In the genomic region with DNA sequence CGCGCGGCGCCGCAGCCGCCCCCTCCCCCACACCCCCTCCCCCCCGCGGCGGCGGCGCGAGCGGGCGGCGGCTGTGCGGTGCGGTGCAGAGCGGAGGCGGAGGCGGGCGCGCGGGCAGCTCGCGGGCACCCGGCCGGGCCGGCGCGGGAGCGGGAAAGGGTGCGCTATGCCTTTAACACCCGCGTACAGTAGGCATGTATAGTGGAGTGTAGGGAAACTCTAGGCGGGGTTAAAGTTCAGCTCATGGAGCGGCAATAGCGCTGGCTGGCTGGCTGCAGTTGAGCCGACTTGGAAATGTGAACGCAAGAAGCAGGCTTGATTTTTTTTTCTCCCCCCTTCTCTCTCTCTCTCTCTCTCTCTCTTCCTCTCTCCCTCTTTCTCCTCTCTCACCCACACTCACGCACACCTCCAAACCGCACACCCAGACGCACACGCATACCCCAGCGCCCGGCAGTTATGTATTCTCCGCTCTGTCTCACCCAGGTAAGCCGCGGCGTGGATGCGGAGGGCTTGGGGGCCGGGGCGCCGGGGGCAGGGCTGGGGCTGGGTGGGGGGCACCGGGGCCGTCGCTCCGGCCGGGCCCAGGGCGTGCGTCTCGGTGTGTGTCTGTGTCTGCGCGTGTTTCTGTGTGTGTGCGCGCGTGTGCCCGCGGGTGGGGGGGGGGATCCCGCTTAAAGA, we compare ENCODE assay signal across 8 cellular contexts. TPM values are rescaled to one million over a fixed set of nuclear protein-coding genes. Genes with fewer than 3 reads are reported as not detected.
A peak's percentile ranks its signal among the peaks of the same experiment; 100 is the strongest.
DNase-seq lines count a peak whose midpoint lies in the region; ATAC-seq, FAIRE-seq and TF ChIP-seq lines count a peak whose summit lies in the region.

Gene NFIA, plus strand, starts transcription at position 226 of the 678 bp plus-strand sequence.

- peaks cover 29 to 70% (median 48%) of the 10 kb centered on the region in 4 experiments for H3K27me3 ChIP-seq in H1 (replicated peaks in 1 of 4; ENCODE audit: control insufficient read depth in 3 of 4, extremely low read depth in 1 of 4, insufficient read depth in 3 of 4, low read length in 3 of 4)
- no peaks in the 10 kb centered on the region for H3K27me3 ChIP-seq in lower lobe of right lung (ENCODE audit: low read depth)

- H3K4me1 ChIP-seq in H1 (replicated peaks in 1 of 4; ENCODE audit: control insufficient read depth in 3 of 4, insufficient read depth in 4 of 4, low read length in 3 of 4) (peaks cover 5 to 23% (median 11%) of the 10 kb centered on the region in 4 experiments; a peak in 5 of 7 replicates), lower lobe of right lung (peaks cover 40% of the 10 kb centered on the region)

- H2AK5ac ChIP-seq in H1 (ENCODE audit: low read depth, low read length): no peak within 1 kb of the TSS

- no peak within 1 kb of the TSS for H2BK20ac ChIP-seq in H1 (ENCODE audit: low read length)

- H3K4me2 ChIP-seq in H1 (ENCODE audit: insufficient read depth in 1 of 2, low read depth in 2 of 2, low read length in 2 of 2): peak within 1 kb of the TSS; percentile 79 to 86

- H3K4me3 ChIP-seq in H1 (ENCODE audit: extremely low read depth in 1 of 4, insufficient read depth in 2 of 4, low read depth in 3 of 4, low read length in 4 of 4) (peak within 1 kb of the TSS; percentile 28 to 75 (median 64)), lower lobe of right lung (peak within 1 kb of the TSS; percentile 83)

- H3K23ac ChIP-seq in H1 (ENCODE audit: insufficient read length): no peak within 1 kb of the TSS

- no peak within 1 kb of the TSS for H2BK120ac ChIP-seq in H1 (replicated peaks; ENCODE audit: low read depth, low read length)

- peaks cover 0 to 4% (median 0%) of the 10 kb centered on the region in 4 experiments; a peak in 1 of 8 replicates for H3K36me3 ChIP-seq in H1 (ENCODE audit: control insufficient read depth in 2 of 4, insufficient read depth in 4 of 4, low read length in 3 of 4)
- H3K36me3 ChIP-seq in lower lobe of right lung: no peaks in the 10 kb centered on the region

- H4K5ac ChIP-seq in H1 (ENCODE audit: insufficient read length, low read depth, low read length): no peak within 1 kb of the TSS

- no peak for TF ChIP-seq CTCF in GM10266 (IDR thresholded peaks at IDR 0.05; ENCODE audit: control insufficient read depth, insufficient read depth, low read depth, missing control alignments)
- no peak for TF ChIP-seq CTCF in H1 (IDR thresholded peaks at IDR 0.05; ENCODE audit: control extremely low read depth in 1 of 3, insufficient read depth in 1 of 3, low read depth in 1 of 3, low read length in 3 of 3)
- no peak for TF ChIP-seq CTCF in lower lobe of right lung (IDR thresholded peaks at IDR 0.05)

- H4K91ac ChIP-seq in H1 (replicated peaks; ENCODE audit: insufficient read length, low read length): peak within 1 kb of the TSS; percentile 66

- intact Hi-C loops in lower lobe of right lung (cut with DNase I): no loop called here

- WGBS in H1 (ENCODE audit: extremely low coverage in 1 of 2, insufficient coverage in 1 of 2, insufficient read length in 1 of 2, insufficient replicate concordance in 2 of 2, low coverage in 1 of 2, low lambda C conversion rate in 2 of 2, missing lambda C conversion rate in 1 of 2), 2 experiments: 2 to 83% methylated on average over 1 to 48 of the region's 69 CpGs

- peak within 1 kb of the TSS; percentile 12; the same call in 1 of the 2 replicates for H2AFZ ChIP-seq in H1 (ENCODE audit: low read length)

- H3K27me3 Mint-ChIP-seq in stimulated activated naive CD8-positive, alpha-beta T cell treated with anti-CD3 and anti-CD28 coated beads, Interleukin-15, Interleukin-2, amounts not matched to agents 100 ng/mL and 50 ng/mL, for 24 hours: peaks cover 44% of the 10 kb centered on the region

- 0 out of 2 replicates have a peak within 1 kb of the TSS, but pooled peaks have one; percentile 34 for H2BK12ac ChIP-seq in H1 (ENCODE audit: low read depth, low read length)

- H3K14ac ChIP-seq in H1 (ENCODE audit: insufficient read length): no peak within 1 kb of the TSS

- H3K9me3 Mint-ChIP-seq in stimulated activated naive CD8-positive, alpha-beta T cell treated with anti-CD3 and anti-CD28 coated beads, Interleukin-15, Interleukin-2, amounts not matched to agents 100 ng/mL and 50 ng/mL, for 24 hours: no peaks in the 10 kb centered on the region

- no peak for TF ChIP-seq EP300 in H1 (IDR thresholded peaks at IDR 0.05; ENCODE audit: borderline replicate concordance in 1 of 2, low read depth in 2 of 2, low read length in 2 of 2)

- H2BK5ac ChIP-seq in H1 (ENCODE audit: low read depth, low read length): 0 out of 2 replicates have a peak within 1 kb of the TSS, but pooled peaks have one; percentile 5

- peak within 1 kb of the TSS; percentile 84 for H3K4me3 Mint-ChIP-seq in stimulated activated naive CD8-positive, alpha-beta T cell treated with anti-CD3 and anti-CD28 coated beads, Interleukin-15, Interleukin-2, amounts not matched to agents 100 ng/mL and 50 ng/mL, for 24 hours

- no peaks in the 10 kb centered on the region for H3K79me1 ChIP-seq in H1 (ENCODE audit: low read depth, low read length)

- H4K20me1 ChIP-seq in H1 (replicated peaks in 1 of 2; ENCODE audit: control insufficient read depth in 1 of 2, insufficient read depth in 2 of 2, low read length in 2 of 2): peaks cover 0 to 4% of the 10 kb centered on the region in 2 experiments

- H3K27ac Mint-ChIP-seq in stimulated activated naive CD8-positive, alpha-beta T cell treated with anti-CD3 and anti-CD28 coated beads, Interleukin-15, Interleukin-2, amounts not matched to agents 100 ng/mL and 50 ng/mL, for 24 hours: peak within 1 kb of the TSS; percentile 65

- peak; percentile 53 to 59 for ATAC-seq in lower lobe of right lung
- no peak for ATAC-seq in GM18498 (IDR thresholded peaks at IDR 0.05; ENCODE audit: unreplicated experiment)
- no peak for ATAC-seq in HG03439 (IDR thresholded peaks at IDR 0.05; ENCODE audit: unreplicated experiment)

- FAIRE-seq in H1 (lab: Jason Lieb, UNC): no peak

- no peaks in the 10 kb centered on the region for H3K79me2 ChIP-seq in H1 (ENCODE audit: control insufficient read depth in 1 of 2, insufficient read depth in 2 of 2, low read length in 2 of 2)

- CTCF ChIA-PET in H1 (lab: Charles Lee; ENCODE audit: partially characterized antibody): interaction anchor here (0.6 to 7.1 kb wide), 8 partner anchors 27 to 926 kb away, joined by 3 to 65 read pairs (median 4); no protein-coding TSS in a partner anchor

- H3K9ac ChIP-seq in H1 (replicated peaks in 1 of 4; ENCODE audit: extremely low read depth in 1 of 4, low read depth in 3 of 4, low read length in 3 of 4): peak within 1 kb of the TSS in 3 of 4 experiments; percentile 16 to 86 (median 16); a peak in 3 of 7 replicates

- no peak for TF ChIP-seq POLR2A in H1 (IDR thresholded peaks at IDR 0.05; ENCODE audit: control extremely low read depth in 1 of 2, low read depth in 2 of 2, low read length in 2 of 2)

- TF ChIP-seq RAD21 in H1 (IDR thresholded peaks at IDR 0.05 in 1 of 2, conservative IDR thresholded peaks at IDR 0.05 in 1 of 2; ENCODE audit: low read depth in 2 of 2, low read length in 2 of 2): no peak

- no peak within 1 kb of the TSS for H3K4ac ChIP-seq in H1 (replicated peaks; ENCODE audit: insufficient read length, low read depth, low read length)

- no peaks in the 10 kb centered on the region for H3K36me3 Mint-ChIP-seq in stimulated activated naive CD8-positive, alpha-beta T cell treated with anti-CD3 and anti-CD28 coated beads, Interleukin-15, Interleukin-2, amounts not matched to agents 100 ng/mL and 50 ng/mL, for 24 hours (ENCODE audit: low read depth)

- peaks cover 42% of the 10 kb centered on the region for H3K4me1 Mint-ChIP-seq in stimulated activated naive CD8-positive, alpha-beta T cell treated with anti-CD3 and anti-CD28 coated beads, Interleukin-15, Interleukin-2, amounts not matched to agents 100 ng/mL and 50 ng/mL, for 24 hours (ENCODE audit: low read depth)

- peaks cover 13% of the 10 kb centered on the region for H3K23me2 ChIP-seq in H1 (ENCODE audit: low read depth, low read length)

- POLR2A ChIA-PET in H1 (lab: Charles Lee; ENCODE audit: partially characterized antibody): interaction anchor here (0.7 to 1.1 kb wide), 6 partner anchors 12 to 61 kb away, joined by 3 to 6 read pairs (median 4); no protein-coding TSS in a partner anchor

- H3K18ac ChIP-seq in H1 (ENCODE audit: extremely low read depth, low read length): peak within 1 kb of the TSS; percentile 19; the same call in 1 of the 2 replicates

- no peak within 1 kb of the TSS for H2BK15ac ChIP-seq in H1 (ENCODE audit: low read length)

- H3K56ac ChIP-seq in H1 (replicated peaks; ENCODE audit: insufficient read length, low read depth, low read length): no peak within 1 kb of the TSS

- H4K8ac ChIP-seq in H1 (ENCODE audit: extremely low read depth, insufficient read depth, low read length): peak within 1 kb of the TSS; percentile 80

- DNase-seq in GM10266 (ENCODE audit: extremely low spot score) (peak; percentile 42), NCI-H2196 treated with DMSO at 0.1 percent for 48 hours (lab: John Stamatoyannopoulos, UW; ENCODE audit: unreplicated experiment) (peak; percentile 48), H1 (ENCODE audit: low read depth in 1 of 2, low spot score in 2 of 2) (peak in 1 of 2 experiments; percentile 67), lower lobe of right lung (peak; percentile 67)
- peak; percentile 10 for DNase-seq in activated CD4-positive, alpha-beta T cell treated with anti-CD3 and anti-CD28 coated beads, Interleukin-2, amount 50 U/mL, for 1 hour

- H3K9me3 ChIP-seq in H1 (ENCODE audit: insufficient read depth in 2 of 2, low read depth in 1 of 2, low read length in 1 of 2) (no peaks in the 10 kb centered on the region), lower lobe of right lung (no peaks in the 10 kb centered on the region)

- H3K27ac ChIP-seq in H1 (ENCODE audit: low read depth, low read length): no peak within 1 kb of the TSS
- peak within 1 kb of the TSS; percentile 96 for H3K27ac ChIP-seq in lower lobe of right lung

TF ChIP-seq in H1, 55 proteins besides CTCF, POLR2A, EP300 and RAD21 (continues in another document):
- TF ChIP-seq BACH1 (IDR thresholded peaks at IDR 0.05; ENCODE audit: low read length) (peak; percentile 41; the same call in 1 of the 2 replicates), TAF7 (optimal IDR thresholded peaks at IDR 0.05; ENCODE audit: borderline replicate concordance, low read depth, low read length) (no peak), JUND (IDR thresholded peaks at IDR 0.05; ENCODE audit: low read length) (no peak), KDM5A (IDR thresholded peaks at IDR 0.05; ENCODE audit: low read length) (no peak), EGR1 (IDR thresholded peaks at IDR 0.05; ENCODE audit: borderline replicate concordance, low read depth, low read length) (0 out of 2 replicates have a peak, but pooled peaks have one; percentile 11)

RNA-seq across cellular contexts. Expression of gene NFIA, which starts in this region (rescaled TPM):
- total RNA-seq in H1 (2021; fragmentation: NEBNext Ultra II Directional; extraction: Animal tissue kit (Norgen Biotek cat#: 25700)): 1.8 and 2.3 TPM in 2 replicates
- 1.4 and 2.3 TPM in 2 replicates for polyA plus RNA-seq in H1 (2011; rRNA removed)
- polyA plus RNA-seq in H1 (2011; cell fraction: cytosol; rRNA removed): 1.0 TPM
- polyA plus RNA-seq in H1 (2011; cell fraction: nucleus; rRNA removed): 2.8 TPM
- polyA plus RNA-seq in H1 (2012, experiment 1 of 2): 1.1 to 1.5 TPM (median 1.3 TPM) in 4 replicates
- polyA plus RNA-seq in H1 (2012, experiment 2 of 2): 0.25 TPM
- polyA plus RNA-seq in H1 (2013, experiment 1 of 2): 1.4 TPM
- polyA plus RNA-seq in H1 (2013, experiment 2 of 2): 1.3 TPM
- polyA minus RNA-seq in H1 (2011; rRNA and poly(A)+ RNA removed): 7.0 and 13.4 TPM in 2 replicates
- 4.1 TPM for polyA minus RNA-seq in H1 (2011; cell fraction: cytosol; rRNA and poly(A)+ RNA removed)
- 12.6 TPM for polyA minus RNA-seq in H1 (2011; cell fraction: nucleus; rRNA and poly(A)+ RNA removed)
- 70.0 TPM for total RNA-seq in lower lobe of right lung

Comparison
In these comparisons a context has a peak if more than half of its experiments do, and no peak if none do; other contexts are left out.
1. RNA of gene NFIA (total RNA-seq): 70.0 TPM in lower lobe of right lung (single experiment); 1.8 to 2.3 TPM in H1; every median in the first group is over 10 times any median in the second.
2. ATAC-seq: peak in lower lobe of right lung (2 of 2); none in GM18498 (single experiment) and HG03439 (single experiment).